In the genomic region with DNA sequence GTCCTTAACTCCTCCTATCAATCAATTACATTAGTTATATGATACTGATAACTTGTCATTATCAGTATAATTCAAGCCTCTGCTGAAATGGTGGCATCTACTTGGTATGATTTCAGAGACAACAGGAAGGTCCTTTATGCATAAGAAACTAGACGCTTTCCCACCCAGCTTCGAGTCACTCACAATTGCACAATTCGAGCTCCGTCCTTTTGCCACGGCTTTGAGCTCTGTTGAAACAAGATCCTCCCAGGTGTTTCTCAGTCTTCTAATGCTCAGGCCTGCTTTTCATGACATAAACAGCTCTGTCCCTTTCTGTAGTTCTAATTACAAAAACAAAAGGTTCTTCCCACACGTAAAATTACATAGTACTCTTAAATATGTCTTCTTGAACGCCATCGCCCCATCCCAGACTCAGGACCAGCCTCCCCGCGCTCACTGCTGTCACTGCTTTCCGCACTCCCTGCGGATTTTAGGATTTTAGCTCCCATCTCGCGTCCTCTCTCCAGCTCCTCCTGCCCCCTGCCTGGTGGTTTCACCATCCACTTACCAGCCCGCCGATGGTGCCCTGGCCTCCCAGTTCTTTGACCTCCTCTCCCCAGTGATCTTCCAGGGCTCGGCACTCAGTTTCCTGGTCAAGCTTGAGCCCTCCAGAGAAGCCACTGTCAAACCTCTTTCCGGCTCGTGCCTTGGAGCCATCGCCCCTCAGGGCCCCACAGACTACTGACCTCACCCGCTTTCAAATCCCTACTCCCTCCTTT, we compare ENCODE assay signal across 19 cellular contexts. TPM values are rescaled to one million over a fixed set of nuclear protein-coding genes. Genes with fewer than 3 reads are reported as not detected.
DNase-seq lines count a peak whose midpoint lies in the region; ATAC-seq and TF ChIP-seq lines count a peak whose summit lies in the region.
"Had no signal": no experiment of that assay in that cellular context is flagged by ENCODE, and none has a peak within 500 bp of the region (broad histone marks: within the 10 kb centered on the region; RNA-seq: fewer than 3 reads in every experiment).

No MANE protein-coding gene starts in this region.

- no peak overlapping the region for H2AFZ ChIP-seq in hepatocyte

- H4K20me1 ChIP-seq in hepatocyte (ENCODE audit: insufficient read depth, poor library complexity, severe bottlenecking): no peaks in the 10 kb centered on the region

- DNase-seq in HL-60 (ENCODE audit: low read depth in 1 of 2, low spot score in 1 of 2) (peak; percentile 63 to 76), SKM-1 (lab: John Stamatoyannopoulos, UW; ENCODE audit: unreplicated experiment) (peak; percentile 27), fibroblast of mammary gland (ENCODE audit: low read depth) (peak; percentile 55), renal cortical epithelial cell (ENCODE audit: low read depth) (peak; percentile 36), H4 (ENCODE audit: low spot score) (no peak), hepatocyte (ENCODE audit: low spot score) (no peak), upper lobe of right lung (no peak)
- DNase-seq: activated naive CD4-positive, alpha-beta T cell treated with anti-CD3 and anti-CD28 coated beads, Interleukin-2, amount 10 ng/mL, durations not matched to agents 7 days and 5 days; C1 segment of cervical spinal cord; DMS79; dorsolateral prefrontal cortex; GOT3; MM.1S; NCI-H774 had no signal

- intact Hi-C loops in upper lobe of right lung (cut with DNase I): no loop called here

- no peaks in the 10 kb centered on the region for H3K36me3 ChIP-seq in hepatocyte (replicated peaks; ENCODE audit: insufficient read depth, low read depth)
- H3K36me3 ChIP-seq in upper lobe of right lung: no peaks in the 10 kb centered on the region

- no peak for TF ChIP-seq CTCF in HL-60 (IDR thresholded peaks at IDR 0.05; ENCODE audit: insufficient read depth, low read length)
- TF ChIP-seq CTCF in fibroblast of mammary gland (conservative IDR thresholded peaks at IDR 0.05; ENCODE audit: control insufficient read depth, insufficient read depth, low read depth, low read length): no peak
- TF ChIP-seq CTCF in hepatocyte (IDR thresholded peaks at IDR 0.05; ENCODE audit: poor library complexity): no peak
- TF ChIP-seq CTCF in upper lobe of right lung (IDR thresholded peaks at IDR 0.05): no peak

- H3K4me1 ChIP-seq in hepatocyte (ENCODE audit: insufficient read depth) (peaks cover 9% of the 10 kb centered on the region), upper lobe of right lung (peaks cover 8% of the 10 kb centered on the region)

- ATAC-seq in HG02759 (IDR thresholded peaks at IDR 0.05; ENCODE audit: unreplicated experiment) (no peak), upper lobe of right lung (no peak)

- H3K27me3 ChIP-seq in HL-60 (ENCODE audit: insufficient read depth, poor library complexity, severe bottlenecking) (peaks cover 2% of the 10 kb centered on the region), hepatocyte (no peaks in the 10 kb centered on the region), upper lobe of right lung (no peaks in the 10 kb centered on the region)
- H3K27me3 ChIP-seq: dorsolateral prefrontal cortex had no signal

- 87% methylated on average over 21 of the region's 21 CpGs for WGBS in hepatocyte (ENCODE audit: low lambda C conversion rate, missing lambda C conversion rate)

- H3K9me3 ChIP-seq in hepatocyte (ENCODE audit: low read depth) (no peaks in the 10 kb centered on the region), upper lobe of right lung (no peaks in the 10 kb centered on the region)

- H3K79me2 ChIP-seq in hepatocyte: no peaks in the 10 kb centered on the region

- H3K4me3 ChIP-seq in HL-60 (replicated peaks; ENCODE audit: insufficient read depth, low read length) (no peak overlapping the region), fibroblast of mammary gland (ENCODE audit: control insufficient read depth, low read depth, low read length) (no peak overlapping the region), hepatocyte (no peak overlapping the region), upper lobe of right lung (no peak overlapping the region)
- H3K4me3 ChIP-seq: dorsolateral prefrontal cortex had no signal

- H3K9me2 ChIP-seq in hepatocyte (replicated peaks; ENCODE audit: insufficient read depth): no peaks in the 10 kb centered on the region

- H3K4me2 ChIP-seq in hepatocyte: no peak overlapping the region

- H3K27ac ChIP-seq in HL-60 (replicated peaks) (no peak overlapping the region), hepatocyte (no peak overlapping the region), upper lobe of right lung (no peak overlapping the region)
- H3K27ac ChIP-seq: dorsolateral prefrontal cortex, RWPE1 had no signal

RNA-seq across cellular contexts. Expression of a gene that starts 23.2 kb away (rescaled TPM):
- total RNA-seq in renal cortical epithelial cell (not detected in 2 replicates), hepatocyte (0.57 TPM in 1 of 2 replicates, not detected in the other), upper lobe of right lung (0.35 TPM)
- not detected in 2 replicates for total RNA-seq in H4 (2014; rRNA removed; shearing (Covaris generic))
- polyA plus RNA-seq in hepatocyte: 0.48 and 0.64 TPM in 2 replicates
- total RNA-seq: left lobe of liver, pulmonary artery endothelial cell, subcutaneous adipose tissue had no signal

RNA-seq across cellular contexts. Expression of a gene that starts 50.1 kb away (rescaled TPM):
- total RNA-seq in renal cortical epithelial cell (3.8 and 25.3 TPM in 2 replicates), hepatocyte (31.4 and 33.7 TPM in 2 replicates), upper lobe of right lung (37.8 TPM)
- total RNA-seq in H4 (2014; rRNA removed; shearing (Covaris generic)): 11.5 and 12.1 TPM in 2 replicates
- 25.5 and 25.9 TPM in 2 replicates for polyA plus RNA-seq in hepatocyte

Comparison
In these comparisons a context has a peak if more than half of its experiments do, and no peak if none do; other contexts are left out.
1. DNase-seq: peak in HL-60 (2 of 2), SKM-1 (single experiment), fibroblast of mammary gland (single experiment) and renal cortical epithelial cell (single experiment); none in H4 (single experiment), hepatocyte (single experiment) and upper lobe of right lung (single experiment).